Comparison of ENCODE assay signal across 25 cellular contexts in genomic region chr6:53209681-53210080, GRCh38.
"Had no signal": no experiment of that assay in that cellular context is flagged by ENCODE, and none has a peak within 500 bp of the region (broad histone marks: within the 10 kb centered on the region; RNA-seq: fewer than 3 reads in every experiment).

No MANE protein-coding gene starts in this region.

- H3K27ac ChIP-seq: colonic mucosa, coronary artery, dorsolateral prefrontal cortex, epithelial cell of prostate, esophagus muscularis mucosa, esophagus squamous epithelium, foreskin keratinocyte, gastrocnemius medialis, gastroesophageal sphincter, heart left ventricle, heart right ventricle had no signal

- H3K9me3 ChIP-seq: colonic mucosa had no signal

- H3K27ac Mint-ChIP-seq: dendritic cell treated with granulocyte-macrophage colony-stimulating factor and Interleukin-4, amounts not matched to agents 40 ng/mL and 50 ng/mL, for 4 days; effector memory CD8-positive, alpha-beta T cell; endodermal cell had no signal

- H3K4me1 ChIP-seq: colonic mucosa, esophagus muscularis mucosa, esophagus squamous epithelium, foreskin keratinocyte, gastrocnemius medialis, gastroesophageal sphincter, heart left ventricle, heart right ventricle had no signal

- ATAC-seq: effector memory CD8-positive, alpha-beta T cell; esophagus mucosa; foreskin keratinocyte; gastrocnemius medialis; gastroesophageal sphincter; heart left ventricle; heart right ventricle had no signal

- H3K4me3 Mint-ChIP-seq: dendritic cell treated with granulocyte-macrophage colony-stimulating factor and Interleukin-4, amounts not matched to agents 40 ng/mL and 50 ng/mL, for 4 days; effector memory CD8-positive, alpha-beta T cell; endodermal cell had no signal

- H3K4me3 ChIP-seq: colonic mucosa, coronary artery, dorsolateral prefrontal cortex, esophagus muscularis mucosa, esophagus squamous epithelium, gastrocnemius medialis, gastroesophageal sphincter, heart left ventricle, heart right ventricle had no signal

- H3K4me1 Mint-ChIP-seq: endodermal cell had no signal

- DNase-seq: colonic mucosa; cortex of kidney; dermis blood vessel endothelial cell; dorsolateral prefrontal cortex; effector CD4-positive, alpha-beta T cell; effector CD8-positive, alpha-beta T cell; effector memory CD4-positive, alpha-beta T cell; effector memory CD8-positive, alpha-beta T cell; endodermal cell; erythroblast; esophagus squamous epithelium; foreskin fibroblast; foreskin keratinocyte; foreskin melanocyte; gastrocnemius medialis; glutamatergic neuron; head of caudate nucleus; heart left ventricle; heart right ventricle had no signal

- H3K9me3 Mint-ChIP-seq: effector memory CD8-positive, alpha-beta T cell had no signal

- H3K27me3 ChIP-seq: colonic mucosa, dorsolateral prefrontal cortex, esophagus muscularis mucosa, esophagus squamous epithelium, gastrocnemius medialis, gastroesophageal sphincter, heart left ventricle, heart right ventricle had no signal

- H3K36me3 ChIP-seq: colonic mucosa, esophagus muscularis mucosa, esophagus squamous epithelium, gastrocnemius medialis, gastroesophageal sphincter, heart left ventricle, heart right ventricle had no signal

- H3K27me3 Mint-ChIP-seq: dendritic cell treated with granulocyte-macrophage colony-stimulating factor and Interleukin-4, amounts not matched to agents 40 ng/mL and 50 ng/mL, for 4 days; effector memory CD8-positive, alpha-beta T cell had no signal
